ENCODE assay signal across 12 cellular contexts in genomic region chr3:161070252-161070930, GRCh38. TPM values are rescaled to one million over a fixed set of nuclear protein-coding genes. Genes with fewer than 3 reads are reported as not detected.
DNase-seq lines count a peak whose midpoint lies in the region; ATAC-seq and TF ChIP-seq lines count a peak whose summit lies in the region.
"Had no signal": no experiment of that assay in that cellular context is flagged by ENCODE, and none has a peak within 500 bp of the region (broad histone marks: within the 10 kb centered on the region; RNA-seq: fewer than 3 reads in every experiment).

No MANE protein-coding gene starts in this region.

- POLR2A ChIA-PET in activated CD4-positive, alpha-beta memory T cell treated with anti-CD3 and anti-CD28 coated beads, Interleukin-2, amount 10 ng/mL, durations not matched to agents 7 days and 5 days (lab: Charles Lee) = no interaction called here
- POLR2A ChIA-PET in activated CD4-positive, alpha-beta memory T cell treated with anti-CD3 and anti-CD28 coated beads for 36 hours (lab: Charles Lee) = no interaction called here

- H3K27me3 ChIP-seq in RWPE2 (ENCODE audit: insufficient read depth, poor library complexity, severe bottlenecking) (no peaks in the 10 kb centered on the region), dorsolateral prefrontal cortex (no peaks in the 10 kb centered on the region)

- H3K27ac Mint-ChIP-seq in activated CD4-positive, alpha-beta memory T cell treated with anti-CD3 and anti-CD28 coated beads, Interleukin-2, amount 10 ng/mL, durations not matched to agents 7 days and 5 days = peak overlapping the region; percentile 31
- H3K27ac Mint-ChIP-seq in activated CD4-positive, alpha-beta memory T cell treated with anti-CD3 and anti-CD28 coated beads for 36 hours = no peak overlapping the region
- H3K27ac Mint-ChIP-seq in stimulated activated naive B cell treated with anti-CD40 and anti-IgM and Interleukin-4, amounts not matched to agents 10 μg/mL and 1 μg/mL and 100 μg/mL, for 72 hours = peak overlapping the region; percentile 42
- H3K27ac Mint-ChIP-seq: activated T-cell treated with anti-CD3 and anti-CD28 coated beads, Interleukin-2, amount 50 U/mL, for 24 hours; memory B cell had no signal

- H3K4me1 ChIP-seq in RWPE2 (ENCODE audit: insufficient read depth, poor library complexity, severe bottlenecking) = peaks cover 8% of the 10 kb centered on the region
- H3K4me1 ChIP-seq: parathyroid adenoma had no signal

- no peaks in the 10 kb centered on the region for H3K27me3 Mint-ChIP-seq in activated CD4-positive, alpha-beta memory T cell treated with anti-CD3 and anti-CD28 coated beads, Interleukin-2, amount 10 ng/mL, durations not matched to agents 7 days and 5 days
- no peaks in the 10 kb centered on the region for H3K27me3 Mint-ChIP-seq in activated CD4-positive, alpha-beta memory T cell treated with anti-CD3 and anti-CD28 coated beads for 36 hours
- H3K27me3 Mint-ChIP-seq in stimulated activated naive B cell treated with anti-CD40 and anti-IgM and Interleukin-4, amounts not matched to agents 10 μg/mL and 1 μg/mL and 100 μg/mL, for 72 hours = no peaks in the 10 kb centered on the region
- H3K27me3 Mint-ChIP-seq: activated T-cell treated with anti-CD3 and anti-CD28 coated beads, Interleukin-2, amount 50 U/mL, for 24 hours; memory B cell had no signal

- no peaks in the 10 kb centered on the region for H3K9me3 Mint-ChIP-seq in activated CD4-positive, alpha-beta memory T cell treated with anti-CD3 and anti-CD28 coated beads, Interleukin-2, amount 10 ng/mL, durations not matched to agents 7 days and 5 days
- no peaks in the 10 kb centered on the region for H3K9me3 Mint-ChIP-seq in activated CD4-positive, alpha-beta memory T cell treated with anti-CD3 and anti-CD28 coated beads for 36 hours
- H3K9me3 Mint-ChIP-seq in stimulated activated naive B cell treated with anti-CD40 and anti-IgM and Interleukin-4, amounts not matched to agents 10 μg/mL and 1 μg/mL and 100 μg/mL, for 72 hours = no peaks in the 10 kb centered on the region
- H3K9me3 Mint-ChIP-seq: activated T-cell treated with anti-CD3 and anti-CD28 coated beads, Interleukin-2, amount 50 U/mL, for 24 hours; memory B cell had no signal

- DNase-seq in activated CD4-positive, alpha-beta memory T cell treated with anti-CD3 and anti-CD28 coated beads, Interleukin-2, amount 10 ng/mL, durations not matched to agents 7 days and 5 days = no peak
- no peak for DNase-seq in activated CD4-positive, alpha-beta memory T cell treated with anti-CD3 and anti-CD28 coated beads for 36 hours
- no peak for DNase-seq in RWPE2 (ENCODE audit: low spot score)
- peak in 1 of 10 donors; percentile 33 for DNase-seq in dorsolateral prefrontal cortex
- DNase-seq in stimulated activated naive B cell treated with anti-CD40 and anti-IgM and Interleukin-4, amounts not matched to agents 10 μg/mL and 1 μg/mL and 100 μg/mL, for 72 hours = no peak
- no peak for DNase-seq in 8988T
- no peak for DNase-seq in NCI-H510A treated with DMSO at 0.1 percent for 48 hours (lab: John Stamatoyannopoulos, UW)
- DNase-seq in AG20443 (ENCODE audit: low spot score) = no peak
- DNase-seq: activated T-cell treated with anti-CD3 and anti-CD28 coated beads, Interleukin-2, amount 50 U/mL, for 24 hours; Karpas-422 had no signal

- H3K27ac ChIP-seq in RWPE2 (ENCODE audit: poor library complexity, severe bottlenecking) = peak overlapping the region; percentile 28
- H3K27ac ChIP-seq in dorsolateral prefrontal cortex = peak overlapping the region in 54 of 59 donors; percentile 1 to 86 (median 59)
- H3K27ac ChIP-seq: parathyroid adenoma had no signal

- H3K9me3 ChIP-seq in RWPE2 (ENCODE audit: severe bottlenecking) = no peaks in the 10 kb centered on the region

- H3K4me3 Mint-ChIP-seq in activated CD4-positive, alpha-beta memory T cell treated with anti-CD3 and anti-CD28 coated beads, Interleukin-2, amount 10 ng/mL, durations not matched to agents 7 days and 5 days = no peak overlapping the region
- H3K4me3 Mint-ChIP-seq in activated CD4-positive, alpha-beta memory T cell treated with anti-CD3 and anti-CD28 coated beads for 36 hours = no peak overlapping the region
- H3K4me3 Mint-ChIP-seq in stimulated activated naive B cell treated with anti-CD40 and anti-IgM and Interleukin-4, amounts not matched to agents 10 μg/mL and 1 μg/mL and 100 μg/mL, for 72 hours = peak overlapping the region in 1 of 2 donors; percentile 49
- H3K4me3 Mint-ChIP-seq: activated T-cell treated with anti-CD3 and anti-CD28 coated beads, Interleukin-2, amount 50 U/mL, for 24 hours; memory B cell had no signal

- H3K4me3 ChIP-seq in RWPE2 (ENCODE audit: severe bottlenecking) (no peak overlapping the region), dorsolateral prefrontal cortex (no peak overlapping the region)

- no peak for TF ChIP-seq CTCF in RWPE2 (IDR thresholded peaks at IDR 0.05; ENCODE audit: poor library complexity, severe bottlenecking)
- no peak for TF ChIP-seq CTCF in dorsolateral prefrontal cortex (IDR thresholded peaks at IDR 0.05 in 54 of 56, conservative IDR thresholded peaks at IDR 0.05 in 2 of 56; ENCODE audit: low read depth in 1 of 56, partially characterized antibody in 56 of 56)

- H3K36me3 Mint-ChIP-seq in activated CD4-positive, alpha-beta memory T cell treated with anti-CD3 and anti-CD28 coated beads, Interleukin-2, amount 10 ng/mL, durations not matched to agents 7 days and 5 days (ENCODE audit: low read depth) = no peaks in the 10 kb centered on the region
- no peaks in the 10 kb centered on the region for H3K36me3 Mint-ChIP-seq in activated CD4-positive, alpha-beta memory T cell treated with anti-CD3 and anti-CD28 coated beads for 36 hours
- H3K36me3 Mint-ChIP-seq in stimulated activated naive B cell treated with anti-CD40 and anti-IgM and Interleukin-4, amounts not matched to agents 10 μg/mL and 1 μg/mL and 100 μg/mL, for 72 hours = peaks cover 4% of the 10 kb centered on the region in 2 donors
- H3K36me3 Mint-ChIP-seq: memory B cell had no signal

- no peaks in the 10 kb centered on the region for H3K36me3 ChIP-seq in RWPE2 (ENCODE audit: low read depth)

- H3K4me1 Mint-ChIP-seq in activated CD4-positive, alpha-beta memory T cell treated with anti-CD3 and anti-CD28 coated beads, Interleukin-2, amount 10 ng/mL, durations not matched to agents 7 days and 5 days = peaks cover 56% of the 10 kb centered on the region
- peaks cover 12% of the 10 kb centered on the region for H3K4me1 Mint-ChIP-seq in activated CD4-positive, alpha-beta memory T cell treated with anti-CD3 and anti-CD28 coated beads for 36 hours (ENCODE audit: low read depth)
- peaks cover 38 to 55% of the 10 kb centered on the region in 2 donors for H3K4me1 Mint-ChIP-seq in stimulated activated naive B cell treated with anti-CD40 and anti-IgM and Interleukin-4, amounts not matched to agents 10 μg/mL and 1 μg/mL and 100 μg/mL, for 72 hours

- CTCF ChIA-PET in activated CD4-positive, alpha-beta memory T cell treated with anti-CD3 and anti-CD28 coated beads, Interleukin-2, amount 10 ng/mL, durations not matched to agents 7 days and 5 days (lab: Charles Lee) = no interaction called here
- CTCF ChIA-PET in activated CD4-positive, alpha-beta memory T cell treated with anti-CD3 and anti-CD28 coated beads for 36 hours (lab: Charles Lee) = no interaction called here

- no peak; the same call in 1 of the 3 replicates for ATAC-seq in RWPE2 (ENCODE audit: low read depth)
- no peak for ATAC-seq in stimulated activated naive B cell treated with anti-CD40 and anti-IgM and Interleukin-4, amounts not matched to agents 10 μg/mL and 1 μg/mL and 100 μg/mL, for 72 hours (replicated peaks)

- intact Hi-C loops in activated CD4-positive, alpha-beta memory T cell treated with anti-CD3 and anti-CD28 coated beads for 36 hours (cut with micrococcal nuclease) = no loop called here
- intact Hi-C loops in dorsolateral prefrontal cortex (cut with DNase I) = no loop called here

RNA-seq across cellular contexts. Expression of gene B3GALNT1, which starts 34.8 kb away (rescaled TPM):
- total RNA-seq in activated CD4-positive, alpha-beta memory T cell treated with anti-CD3 and anti-CD28 coated beads, Interleukin-2, amount 10 ng/mL, durations not matched to agents 7 days and 5 days = 1 to 10 TPM; 3.9 to 4.1 TPM
- total RNA-seq in activated CD4-positive, alpha-beta memory T cell treated with anti-CD3 and anti-CD28 coated beads for 36 hours = 1 to 10 TPM in 1 of 2 experiments, under 1 TPM in 1; 0.56 to 1.6 TPM
- total RNA-seq in dorsolateral prefrontal cortex = 10 to 100 TPM; 26.6 to 74.6 (median 49.2) TPM

Comparison
In these comparisons a context has a peak if more than half of its experiments do, and no peak if none do; other contexts are left out.
1. RNA of gene B3GALNT1, which starts 34.8 kb away (total RNA-seq): 26.6 to 74.6 TPM in dorsolateral prefrontal cortex; 3.9 to 4.1 TPM in activated CD4-positive, alpha-beta memory T cell treated with anti-CD3 and anti-CD28 coated beads, Interleukin-2, amount 10 ng/mL, durations not matched to agents 7 days and 5 days and 0.56 to 1.6 TPM in activated CD4-positive, alpha-beta memory T cell treated with anti-CD3 and anti-CD28 coated beads for 36 hours; every median in the first group is over 4 times any median in the second.